ENCODE assay signal across 13 cellular contexts in genomic region chr2:174613545-174613944, GRCh38. TPM values are rescaled to one million over a fixed set of nuclear protein-coding genes. Genes with fewer than 3 reads are reported as not detected.
DNase-seq lines count a peak whose midpoint lies in the region; ATAC-seq and TF ChIP-seq lines count a peak whose summit lies in the region.
"Had no signal": no experiment of that assay in that cellular context is flagged by ENCODE, and none has a peak within 500 bp of the region (broad histone marks: within the 10 kb centered on the region; RNA-seq: fewer than 3 reads in every experiment).

No MANE protein-coding gene starts in this region.

- H3K4me3 Mint-ChIP-seq in activated T-cell treated with anti-CD3 and anti-CD28 coated beads, Interleukin-2, amount 50 U/mL, for 72 hours: no peak overlapping the region
- no peak overlapping the region for H3K4me3 Mint-ChIP-seq in central memory CD8-positive, alpha-beta T cell

- H3K4me3 ChIP-seq in Karpas-422 (ENCODE audit: low read length): 0 out of 2 replicates have a peak overlapping the region, but pooled peaks have one; percentile 8
- no peak overlapping the region for H3K4me3 ChIP-seq in smooth muscle cell
- H3K4me3 ChIP-seq: cardiac muscle cell had no signal

- ATAC-seq in activated T-cell treated with anti-CD3 and anti-CD28 coated beads, Interleukin-2, amount 50 U/mL, for 72 hours (replicated peaks in 1 of 2): no peak
- ATAC-seq in central memory CD8-positive, alpha-beta T cell (replicated peaks; ENCODE audit: extremely low read depth, poor library complexity, severe bottlenecking): no peak
- no peak for ATAC-seq in GM18907 (IDR thresholded peaks at IDR 0.05; ENCODE audit: unreplicated experiment)
- no peak for ATAC-seq in HG02870 (IDR thresholded peaks at IDR 0.05; ENCODE audit: unreplicated experiment)
- ATAC-seq in GM19397 (IDR thresholded peaks at IDR 0.05; ENCODE audit: unreplicated experiment): no peak
- ATAC-seq: activated naive CD4-positive, alpha-beta T cell treated with anti-CD3 and anti-CD28 coated beads, Interleukin-2, amount 50 U/mL, for 72 hours had no signal

- H3K36me3 ChIP-seq in Karpas-422 (ENCODE audit: insufficient read depth, low read length): peaks cover 29% of the 10 kb centered on the region
- H3K36me3 ChIP-seq in smooth muscle cell (ENCODE audit: low read depth): no peaks in the 10 kb centered on the region
- H3K36me3 ChIP-seq: cardiac muscle cell had no signal

- DNase-seq in activated T-cell treated with anti-CD3 and anti-CD28 coated beads, Interleukin-2, amount 50 U/mL, for 72 hours: no peak
- no peak for DNase-seq in activated T-cell treated with anti-CD3 and anti-CD28 coated beads for 4 hours
- no peak for DNase-seq in Karpas-422
- no peak for DNase-seq in central memory CD8-positive, alpha-beta T cell (ENCODE audit: low spot score in 2 of 2)
- DNase-seq in smooth muscle cell (lab: John Stamatoyannopoulos, UW; ENCODE audit: unreplicated experiment): no peak
- DNase-seq: effector CD8-positive, alpha-beta T cell; NCI-H446 treated with DMSO at 0.1 percent for 48 hours; SK-N-SH had no signal

- H3K27ac ChIP-seq in Karpas-422 (ENCODE audit: low read length) (peak overlapping the region; percentile 99), smooth muscle cell (ENCODE audit: low read depth) (peak overlapping the region; percentile 98)
- H3K27ac ChIP-seq: cardiac muscle cell had no signal

- H3K4me2 ChIP-seq in Karpas-422 (ENCODE audit: low read depth, low read length, poor library complexity, severe bottlenecking) (peak overlapping the region; percentile 40), smooth muscle cell (peak overlapping the region; percentile 66)
- H3K4me2 ChIP-seq: SK-N-SH had no signal

- no peaks in the 10 kb centered on the region for H3K9me2 ChIP-seq in Karpas-422 (replicated peaks; ENCODE audit: insufficient read depth, low read length)
- H3K9me2 ChIP-seq: SK-N-SH had no signal

- no peaks in the 10 kb centered on the region for H3K9me3 Mint-ChIP-seq in activated T-cell treated with anti-CD3 and anti-CD28 coated beads, Interleukin-2, amount 50 U/mL, for 72 hours
- H3K9me3 Mint-ChIP-seq in central memory CD8-positive, alpha-beta T cell: no peaks in the 10 kb centered on the region
- H3K9me3 Mint-ChIP-seq: activated naive CD4-positive, alpha-beta T cell treated with anti-CD3 and anti-CD28 coated beads, Interleukin-2, amount 50 U/mL, for 72 hours had no signal

- peak overlapping the region; percentile 77 for H3K27ac Mint-ChIP-seq in activated T-cell treated with anti-CD3 and anti-CD28 coated beads, Interleukin-2, amount 50 U/mL, for 72 hours
- peak overlapping the region; percentile 74 for H3K27ac Mint-ChIP-seq in central memory CD8-positive, alpha-beta T cell (ENCODE audit: low read depth)
- H3K27ac Mint-ChIP-seq: activated naive CD4-positive, alpha-beta T cell treated with anti-CD3 and anti-CD28 coated beads, Interleukin-2, amount 50 U/mL, for 72 hours had no signal

- H3K9me3 ChIP-seq in Karpas-422 (ENCODE audit: low read length) (no peaks in the 10 kb centered on the region), smooth muscle cell (replicated peaks; ENCODE audit: low read depth) (no peaks in the 10 kb centered on the region)
- H3K9me3 ChIP-seq: SK-N-SH had no signal

- peaks cover 92% of the 10 kb centered on the region for H3K4me1 Mint-ChIP-seq in activated T-cell treated with anti-CD3 and anti-CD28 coated beads, Interleukin-2, amount 50 U/mL, for 72 hours (ENCODE audit: low read depth)
- H3K4me1 Mint-ChIP-seq in central memory CD8-positive, alpha-beta T cell: peaks cover 85% of the 10 kb centered on the region

- peaks cover 62% of the 10 kb centered on the region for H3K79me2 ChIP-seq in Karpas-422 (ENCODE audit: low read length)
- peaks cover 29% of the 10 kb centered on the region for H3K79me2 ChIP-seq in smooth muscle cell (ENCODE audit: low read depth)

- H3K4me1 ChIP-seq in Karpas-422 (ENCODE audit: low read length) (peaks cover 100% of the 10 kb centered on the region), smooth muscle cell (ENCODE audit: low read depth) (peaks cover 12% of the 10 kb centered on the region)

- no peak for TF ChIP-seq CTCF in smooth muscle cell (IDR thresholded peaks at IDR 0.05; ENCODE audit: borderline replicate concordance, insufficient read depth, poor library complexity, severe bottlenecking)

- H3K27me3 ChIP-seq in Karpas-422 (ENCODE audit: low read length) (no peaks in the 10 kb centered on the region), smooth muscle cell (ENCODE audit: low read depth) (no peaks in the 10 kb centered on the region)
- H3K27me3 ChIP-seq: cardiac muscle cell had no signal

- WGBS in smooth muscle cell (ENCODE audit: low lambda C conversion rate): 86% methylated on average over 2 of the region's 2 CpGs

- no peaks in the 10 kb centered on the region for H4K20me1 ChIP-seq in Karpas-422 (ENCODE audit: insufficient read depth, low read depth, low read length)
- H4K20me1 ChIP-seq in smooth muscle cell (ENCODE audit: low read depth): no peaks in the 10 kb centered on the region

- 0 out of 2 replicates have a peak overlapping the region, but pooled peaks have one; percentile 26 for H3K9ac ChIP-seq in Karpas-422 (ENCODE audit: low read length)
- H3K9ac ChIP-seq in smooth muscle cell (ENCODE audit: low read depth): peak overlapping the region; percentile 89
- H3K9ac ChIP-seq: SK-N-SH had no signal

- H3F3A ChIP-seq in smooth muscle cell (ENCODE audit: low read depth): peaks cover 13% of the 10 kb centered on the region

- H3K36me3 Mint-ChIP-seq in activated T-cell treated with anti-CD3 and anti-CD28 coated beads, Interleukin-2, amount 50 U/mL, for 72 hours (ENCODE audit: insufficient read depth in 2 of 2): peaks cover 4 to 12% of the 10 kb centered on the region in 2 donors
- H3K36me3 Mint-ChIP-seq in central memory CD8-positive, alpha-beta T cell (ENCODE audit: insufficient read depth): peaks cover 23% of the 10 kb centered on the region

- H2AFZ ChIP-seq in Karpas-422 (ENCODE audit: low read length): no peak overlapping the region
- H2AFZ ChIP-seq in smooth muscle cell (ENCODE audit: low read depth): no peak overlapping the region

- H3K27me3 Mint-ChIP-seq in activated T-cell treated with anti-CD3 and anti-CD28 coated beads, Interleukin-2, amount 50 U/mL, for 72 hours (ENCODE audit: low read depth): no peaks in the 10 kb centered on the region
- no peaks in the 10 kb centered on the region for H3K27me3 Mint-ChIP-seq in central memory CD8-positive, alpha-beta T cell

RNA-seq across cellular contexts. Expression of gene WIPF1, which starts 15.9 kb away (rescaled TPM):
- 100 to 1,000 TPM; 198 to 237 TPM for total RNA-seq in activated T-cell treated with anti-CD3 and anti-CD28 coated beads, Interleukin-2, amount 50 U/mL, for 72 hours
- 46.8 and 62.6 TPM in 2 replicates for total RNA-seq in Karpas-422 (2014; rRNA removed; shearing (Covaris generic); ENCODE audit: low replicate concordance)
- total RNA-seq in smooth muscle cell: 27.3 and 29.0 TPM in 2 replicates
- polyA plus RNA-seq in smooth muscle cell: 35.5 and 36.4 TPM in 2 replicates
